In the genomic region with DNA sequence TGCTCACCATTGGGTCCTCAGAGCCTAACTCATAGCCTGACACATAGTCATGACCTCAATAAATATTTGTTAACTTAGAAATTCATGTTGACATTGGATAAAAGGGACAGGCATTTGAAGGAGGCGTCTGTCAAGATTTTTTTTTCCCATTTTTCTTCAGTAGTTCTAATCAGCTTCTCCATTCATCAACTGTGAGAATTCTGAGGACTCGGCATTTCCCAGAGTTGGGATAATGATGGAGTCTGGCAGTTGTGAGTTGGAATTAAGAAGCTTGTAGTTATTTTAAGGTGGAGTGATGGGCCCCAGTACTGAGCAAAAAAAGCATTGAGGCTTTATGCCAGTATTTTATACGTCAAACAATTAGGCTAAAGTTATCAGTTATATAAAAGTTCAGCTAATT, we compare ENCODE assay signal across 1 cellular context.
TF ChIP-seq lines count a peak whose summit lies in the region.

No MANE protein-coding gene starts in this region.

TF ChIP-seq in GM12878, 131 proteins besides CTCF, POLR2A, EP300 and RAD21 (continued from another document):
- TF ChIP-seq, protein P1, sequence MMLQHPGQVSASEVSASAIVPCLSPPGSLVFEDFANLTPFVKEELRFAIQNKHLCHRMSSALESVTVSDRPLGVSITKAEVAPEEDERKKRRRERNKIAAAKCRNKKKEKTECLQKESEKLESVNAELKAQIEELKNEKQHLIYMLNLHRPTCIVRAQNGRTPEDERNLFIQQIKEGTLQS (IDR thresholded peaks at IDR 0.05; ENCODE audit: borderline replicate concordance, extremely low read depth, low read depth, low read length), result no peak
